In the genomic region with DNA sequence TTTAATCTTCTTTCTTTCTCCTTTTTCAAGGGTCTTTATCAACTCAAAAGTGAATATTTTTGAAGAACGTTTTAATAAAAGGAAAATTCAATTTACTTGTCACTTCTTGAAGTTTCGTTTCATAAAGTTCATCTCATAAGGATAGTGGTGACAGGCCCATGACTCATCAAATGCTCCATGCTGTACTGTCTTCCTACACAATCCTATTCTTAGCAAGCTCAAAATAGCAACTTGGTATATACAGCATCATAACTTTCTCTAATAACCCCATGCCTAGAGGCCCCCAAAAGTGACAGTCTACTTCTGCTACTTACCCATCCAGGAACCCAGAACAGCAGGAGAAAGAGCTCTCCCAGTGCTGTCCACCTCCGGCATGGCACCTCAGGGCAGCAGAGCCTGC, we compare ENCODE assay signal across 10 cellular contexts. TPM values are rescaled to one million over a fixed set of nuclear protein-coding genes. Genes with fewer than 3 reads are reported as not detected.
A peak's percentile ranks its signal among the peaks of the same experiment; 100 is the strongest.
DNase-seq lines count a peak whose midpoint lies in the region; ATAC-seq and TF ChIP-seq lines count a peak whose summit lies in the region.
"Had no signal": no experiment of that assay in that cellular context is flagged by ENCODE, and none has a peak within 500 bp of the region (broad histone marks: within the 10 kb centered on the region; RNA-seq: fewer than 3 reads in every experiment).

No MANE protein-coding gene starts in this region.

- ATAC-seq in GM18519 (IDR thresholded peaks at IDR 0.05; ENCODE audit: low FRiP score, unreplicated experiment) (peak; percentile 70), HG03342 (IDR thresholded peaks at IDR 0.05; ENCODE audit: unreplicated experiment) (peak; percentile 59), Right ventricle myocardium inferior (no peak), left lung (no peak)

- peaks cover 30% of the 10 kb centered on the region for H3K4me1 Mint-ChIP-seq in activated naive CD4-positive, alpha-beta T cell treated with anti-CD3 and anti-CD28 coated beads, Interleukin-2, amount 50 U/mL, for 24 hours

- no peak for DNase-seq in Right ventricle myocardium inferior (ENCODE audit: missing footprints)
- no peak for DNase-seq in left lung
- no peak for DNase-seq in ACHN
- DNase-seq in SKM-1 (lab: John Stamatoyannopoulos, UW; ENCODE audit: unreplicated experiment), result no peak

- H3K27me3 Mint-ChIP-seq in activated naive CD4-positive, alpha-beta T cell treated with anti-CD3 and anti-CD28 coated beads, Interleukin-2, amount 50 U/mL, for 24 hours, result no peaks in the 10 kb centered on the region

- H3K27ac ChIP-seq in left lung, result no peak overlapping the region
- H3K27ac ChIP-seq: epithelial cell of prostate had no signal

- no peak for TF ChIP-seq CTCF in left lung (IDR thresholded peaks at IDR 0.05)

- H3K9ac ChIP-seq in skeletal muscle satellite cell (ENCODE audit: low read depth, low read length), result peak overlapping the region; percentile 20

- H3K27me3 ChIP-seq in skeletal muscle satellite cell (ENCODE audit: control insufficient read depth, insufficient read depth, low read length) (peaks cover 5% of the 10 kb centered on the region), left lung (no peaks in the 10 kb centered on the region)

- peak overlapping the region; percentile 45 for H3K4me2 ChIP-seq in skeletal muscle satellite cell (ENCODE audit: low read length)

- H3K9me3 Mint-ChIP-seq in activated naive CD4-positive, alpha-beta T cell treated with anti-CD3 and anti-CD28 coated beads, Interleukin-2, amount 50 U/mL, for 24 hours, result no peaks in the 10 kb centered on the region
- H3K9me3 Mint-ChIP-seq: type B pancreatic cell had no signal

- intact Hi-C loops in Right ventricle myocardium inferior (cut with DNase I), result no loop called here
- intact Hi-C loops in left lung (cut with DNase I), result no loop called here

- peak overlapping the region; percentile 81 for H3K4me3 Mint-ChIP-seq in activated naive CD4-positive, alpha-beta T cell treated with anti-CD3 and anti-CD28 coated beads, Interleukin-2, amount 50 U/mL, for 24 hours
- H3K4me3 Mint-ChIP-seq: type B pancreatic cell had no signal

- H3K9me3 ChIP-seq in skeletal muscle satellite cell (replicated peaks; ENCODE audit: low read length), result no peaks in the 10 kb centered on the region
- no peaks in the 10 kb centered on the region for H3K9me3 ChIP-seq in left lung

- peak overlapping the region; percentile 95 for H3K27ac Mint-ChIP-seq in activated naive CD4-positive, alpha-beta T cell treated with anti-CD3 and anti-CD28 coated beads, Interleukin-2, amount 50 U/mL, for 24 hours
- H3K27ac Mint-ChIP-seq: type B pancreatic cell had no signal

- H3K36me3 ChIP-seq in skeletal muscle satellite cell (ENCODE audit: insufficient read depth, low read length) (no peaks in the 10 kb centered on the region), left lung (no peaks in the 10 kb centered on the region)

- H3K4me3 ChIP-seq in skeletal muscle satellite cell (ENCODE audit: low read length) (no peak overlapping the region), left lung (no peak overlapping the region)

- peaks cover 12% of the 10 kb centered on the region for H3K4me1 ChIP-seq in skeletal muscle satellite cell (ENCODE audit: control insufficient read depth, insufficient read depth, low read length)
- H3K4me1 ChIP-seq in left lung, result no peaks in the 10 kb centered on the region

- no peaks in the 10 kb centered on the region for H3K36me3 Mint-ChIP-seq in activated naive CD4-positive, alpha-beta T cell treated with anti-CD3 and anti-CD28 coated beads, Interleukin-2, amount 50 U/mL, for 24 hours
- H3K36me3 Mint-ChIP-seq: type B pancreatic cell had no signal

- in situ Hi-C loops in ACHN (cut with HindIII; ENCODE audit: low pct_ligation_motif_present, low pct_unique_long_range_greater_than_20kb, low sequenced_read_pairs), result no loop called here

RNA-seq across cellular contexts. Expression of a gene that starts 7.7 kb away (rescaled TPM):
- total RNA-seq in skeletal muscle satellite cell (2012; rRNA removed), result 0.22 TPM in 1 of 2 replicates, not detected in the other
- total RNA-seq in Right ventricle myocardium inferior, result not detected
- 1 to 10 TPM; 1.1 to 2.4 TPM for total RNA-seq in left lung

RNA-seq across cellular contexts. Expression of a gene that starts 8.4 kb away (rescaled TPM):
- total RNA-seq in skeletal muscle satellite cell (2012; rRNA removed), result 25.6 and 47.4 TPM in 2 replicates
- total RNA-seq in Right ventricle myocardium inferior (151 TPM), left lung (10 to 100 TPM; 22.1 to 35.1 TPM)

Comparison
In these comparisons a context has a peak if more than half of its experiments do, and no peak if none do; other contexts are left out.
1. ATAC-seq: peak in GM18519 (single experiment) and HG03342 (single experiment); none in Right ventricle myocardium inferior (single experiment) and left lung (single experiment).